8 cellular contexts compared by ENCODE assay signal in genomic region chr19:45767410-45767880, GRCh38. TPM values are rescaled to one million over a fixed set of nuclear protein-coding genes. Genes with fewer than 3 reads are reported as not detected.
A peak's percentile ranks its signal among the peaks of the same experiment; 100 is the strongest.
DNase-seq lines count a peak whose midpoint lies in the region; ATAC-seq, FAIRE-seq and TF ChIP-seq lines count a peak whose summit lies in the region.

No MANE protein-coding gene starts in this region.

- H3K27me3 ChIP-seq in bronchial epithelial cell (ENCODE audit: control insufficient read depth, insufficient read depth, low read length) (no peaks in the 10 kb centered on the region), layer of hippocampus (ENCODE audit: control insufficient read depth, insufficient read depth, low read length) (peaks cover 3% of the 10 kb centered on the region)

- no peak overlapping the region for H3K4me3 Mint-ChIP-seq in activated T-cell treated with anti-CD3 and anti-CD28 coated beads, Interleukin-2, amount 50 U/mL, for 4 hours

- no peaks in the 10 kb centered on the region for H3K9me3 Mint-ChIP-seq in activated T-cell treated with anti-CD3 and anti-CD28 coated beads, Interleukin-2, amount 50 U/mL, for 4 hours

- peaks cover 14% of the 10 kb centered on the region for H3K27me3 Mint-ChIP-seq in activated T-cell treated with anti-CD3 and anti-CD28 coated beads, Interleukin-2, amount 50 U/mL, for 4 hours (ENCODE audit: low read depth)

- TF ChIP-seq CTCF in bronchial epithelial cell (IDR thresholded peaks at IDR 0.05; ENCODE audit: insufficient read depth, low read length, severe bottlenecking) = no peak

- ATAC-seq in GM19463 (IDR thresholded peaks at IDR 0.05; ENCODE audit: unreplicated experiment) = no peak
- no peak for ATAC-seq in activated T-cell treated with anti-CD3 and anti-CD28 coated beads, Interleukin-2, amount 50 U/mL, for 4 hours

- H3K4me1 Mint-ChIP-seq in activated T-cell treated with anti-CD3 and anti-CD28 coated beads, Interleukin-2, amount 50 U/mL, for 4 hours (ENCODE audit: low read depth) = peaks cover 12% of the 10 kb centered on the region

- H3K36me3 Mint-ChIP-seq in activated T-cell treated with anti-CD3 and anti-CD28 coated beads, Interleukin-2, amount 50 U/mL, for 4 hours (ENCODE audit: insufficient read depth) = no peaks in the 10 kb centered on the region

- no peaks in the 10 kb centered on the region for H3K36me3 ChIP-seq in bronchial epithelial cell (ENCODE audit: control insufficient read depth, insufficient read depth, low read length)

- FAIRE-seq in bronchial epithelial cell (lab: Jason Lieb, UNC) = no peak

- DNase-seq in GM04503 (ENCODE audit: low read depth) (peak; percentile 41), NCI-H2107 (lab: John Stamatoyannopoulos, UW) (peak; percentile 80), bronchial epithelial cell (ENCODE audit: low read depth) (peak; percentile 62), substantia nigra (lab: John Stamatoyannopoulos, UW) (peak in 2 of 49 donors; percentile 21 to 33), SKM-1 (lab: John Stamatoyannopoulos, UW; ENCODE audit: unreplicated experiment) (no peak)
- DNase-seq in activated T-cell treated with anti-CD3 and anti-CD28 coated beads, Interleukin-2, amount 50 U/mL, for 4 hours = no peak

- H3K27ac ChIP-seq in layer of hippocampus (ENCODE audit: low read depth, low read length) (peak overlapping the region; percentile 96), substantia nigra (ENCODE audit: low read depth, low read length, poor library complexity, severe bottlenecking) (peak overlapping the region; percentile 42)

- H3K4me3 ChIP-seq in bronchial epithelial cell (ENCODE audit: low read depth, low read length) = peak overlapping the region; percentile 88

RNA-seq across cellular contexts. Expression of gene SIX5, which starts 1.6 kb away (rescaled TPM):
- total RNA-seq in bronchial epithelial cell = 1.7 and 2.1 TPM in 2 replicates
- 1 to 10 TPM; 1.5 to 1.7 (median 1.6) TPM for total RNA-seq in activated T-cell treated with anti-CD3 and anti-CD28 coated beads, Interleukin-2, amount 50 U/mL, for 4 hours

RNA-seq across cellular contexts. Expression of gene DMPK, which starts 14.8 kb away (rescaled TPM):
- total RNA-seq in bronchial epithelial cell = 4.7 and 9.1 TPM in 2 replicates
- total RNA-seq in activated T-cell treated with anti-CD3 and anti-CD28 coated beads, Interleukin-2, amount 50 U/mL, for 4 hours = 10 to 100 TPM; 19.9 to 22.6 (median 21.1) TPM

RNA-seq across cellular contexts. Expression of gene DMWD, which starts 25.2 kb away (rescaled TPM):
- total RNA-seq in bronchial epithelial cell = 25.3 and 29.0 TPM in 2 replicates
- total RNA-seq in activated T-cell treated with anti-CD3 and anti-CD28 coated beads, Interleukin-2, amount 50 U/mL, for 4 hours = 10 to 100 TPM; 53.3 to 60.5 (median 54.2) TPM

RNA-seq across cellular contexts. Expression of gene MEIOSIN, which starts 34.2 kb away (rescaled TPM):
- total RNA-seq in bronchial epithelial cell = not detected in 2 replicates
- total RNA-seq in activated T-cell treated with anti-CD3 and anti-CD28 coated beads, Interleukin-2, amount 50 U/mL, for 4 hours = not detected

RNA-seq across cellular contexts. Expression of gene FBXO46, which starts 36.7 kb away (rescaled TPM):
- total RNA-seq in bronchial epithelial cell = 2.4 and 5.5 TPM in 2 replicates
- 10 to 100 TPM; 29.5 to 33.3 (median 29.8) TPM for total RNA-seq in activated T-cell treated with anti-CD3 and anti-CD28 coated beads, Interleukin-2, amount 50 U/mL, for 4 hours

Comparison
In these comparisons a context has a peak if more than half of its experiments do, and no peak if none do; other contexts are left out.
1. DNase-seq: peak in GM04503 (single experiment), NCI-H2107 (single experiment) and bronchial epithelial cell (single experiment); none in SKM-1 (single experiment) and activated T-cell treated with anti-CD3 and anti-CD28 coated beads, Interleukin-2, amount 50 U/mL, for 4 hours (single experiment).